1 cellular context compared by ENCODE assay signal in genomic region chr17:9251273-9251672, GRCh38.
A peak's percentile ranks its signal among the peaks of the same experiment; 100 is the strongest.
TF ChIP-seq lines count a peak whose summit lies in the region.

No MANE protein-coding gene starts in this region.

TF ChIP-seq in HEK293, 187 proteins besides CTCF, POLR2A, EP300 and RAD21 (continued from another document):
- no peak for TF ChIP-seq ZNF488 (tag by site-specific recombination; IDR thresholded peaks at IDR 0.05)
- no peak for TF ChIP-seq REPIN1 (tag by site-specific recombination; IDR thresholded peaks at IDR 0.05; ENCODE audit: low read depth)
- 0 out of 2 replicates have a peak, but pooled peaks have one; percentile 17 for TF ChIP-seq ZNF10 (tag by site-specific recombination; IDR thresholded peaks at IDR 0.05)
- no peak for TF ChIP-seq ZNF639 (tag by site-specific recombination; IDR thresholded peaks at IDR 0.05)
- no peak for TF ChIP-seq ZNF175 (tag by site-specific recombination; IDR thresholded peaks at IDR 0.05)
